16 cellular contexts compared by ENCODE assay signal in genomic region chr1:110309768-110310167, GRCh38. TPM values are rescaled to one million over a fixed set of nuclear protein-coding genes. Genes with fewer than 3 reads are reported as not detected.
DNase-seq lines count a peak whose midpoint lies in the region; ATAC-seq and TF ChIP-seq lines count a peak whose summit lies in the region.
"Had no signal": no experiment of that assay in that cellular context is flagged by ENCODE, and none has a peak within 500 bp of the region (broad histone marks: within the 10 kb centered on the region; RNA-seq: fewer than 3 reads in every experiment).

No MANE protein-coding gene starts in this region.

- peaks cover 4% of the 10 kb centered on the region for H3K27me3 Mint-ChIP-seq in osteocyte (ENCODE audit: unreplicated experiment)
- H3K27me3 Mint-ChIP-seq: activated CD4-positive, alpha-beta memory T cell treated with anti-CD3 and anti-CD28 coated beads, Interleukin-2, amount 10 ng/mL, durations not matched to agents 7 days and 5 days; CD4-positive, alpha-beta memory T cell; central memory CD8-positive, alpha-beta T cell had no signal

- TF ChIP-seq CTCF in omental fat pad (IDR thresholded peaks at IDR 0.05) (no peak), osteocyte (IDR thresholded peaks at IDR 0.05) (no peak)

- no peak overlapping the region for H3K27ac Mint-ChIP-seq in osteocyte (ENCODE audit: unreplicated experiment)
- H3K27ac Mint-ChIP-seq: activated CD4-positive, alpha-beta memory T cell treated with anti-CD3 and anti-CD28 coated beads, Interleukin-2, amount 10 ng/mL, durations not matched to agents 7 days and 5 days had no signal

- DNase-seq in DMS 273 treated with DMSO at 0.1 percent for 48 hours (lab: John Stamatoyannopoulos, UW) (peak; percentile 20), NCI-H69 (lab: John Stamatoyannopoulos, UW) (peak; percentile 31), epithelial cell of prostate (ENCODE audit: low read depth, low spot score) (peak; percentile 65), omental fat pad (ENCODE audit: low spot score) (no peak), osteocyte (ENCODE audit: extremely low spot score, unreplicated experiment) (no peak), hypothalamus (lab: John Stamatoyannopoulos, UW) (no peak), NOMO-1 treated with dmso at 0.1 percent for 144 hours (lab: John Stamatoyannopoulos, UW; ENCODE audit: unreplicated experiment) (no peak)
- DNase-seq: activated CD4-positive, alpha-beta memory T cell treated with anti-CD3 and anti-CD28 coated beads, Interleukin-2, amount 10 ng/mL, durations not matched to agents 7 days and 5 days; CD4-positive, alpha-beta memory T cell; NCI-H1417 treated with DMSO at 0.1 percent for 48 hours; NCI-H526; SHP77; stimulated activated naive CD4-positive, alpha-beta T cell treated with Interleukin-2 at 50 U/mL for 16 hours had no signal

- ATAC-seq in omental fat pad (ENCODE audit: low FRiP score) (peak; percentile 73), GM21717 (IDR thresholded peaks at IDR 0.05; ENCODE audit: unreplicated experiment) (no peak)

- no peak overlapping the region for H3K4me3 Mint-ChIP-seq in osteocyte (ENCODE audit: unreplicated experiment)
- H3K4me3 Mint-ChIP-seq: activated CD4-positive, alpha-beta memory T cell treated with anti-CD3 and anti-CD28 coated beads, Interleukin-2, amount 10 ng/mL, durations not matched to agents 7 days and 5 days; CD4-positive, alpha-beta memory T cell; central memory CD8-positive, alpha-beta T cell had no signal

- no peaks in the 10 kb centered on the region for H3K9me3 Mint-ChIP-seq in osteocyte (ENCODE audit: unreplicated experiment)
- H3K9me3 Mint-ChIP-seq: activated CD4-positive, alpha-beta memory T cell treated with anti-CD3 and anti-CD28 coated beads, Interleukin-2, amount 10 ng/mL, durations not matched to agents 7 days and 5 days; CD4-positive, alpha-beta memory T cell; central memory CD8-positive, alpha-beta T cell had no signal

- H3K4me1 Mint-ChIP-seq in osteocyte (ENCODE audit: unreplicated experiment), result peaks cover 25% of the 10 kb centered on the region
- H3K4me1 Mint-ChIP-seq: activated CD4-positive, alpha-beta memory T cell treated with anti-CD3 and anti-CD28 coated beads, Interleukin-2, amount 10 ng/mL, durations not matched to agents 7 days and 5 days; central memory CD8-positive, alpha-beta T cell had no signal

- no peak overlapping the region for H3K27ac ChIP-seq in epithelial cell of prostate
- H3K27ac ChIP-seq: esophagus muscularis mucosa had no signal

- H3K36me3 Mint-ChIP-seq in osteocyte (ENCODE audit: unreplicated experiment), result no peaks in the 10 kb centered on the region
- H3K36me3 Mint-ChIP-seq: CD4-positive, alpha-beta memory T cell had no signal

RNA-seq across cellular contexts. Expression of gene RBM15, which starts 29.4 kb away (rescaled TPM):
- total RNA-seq in omental fat pad (10 to 100 TPM; 28.7 to 55.0 (median 35.1) TPM), osteocyte (26.3 and 27.8 TPM in 2 replicates)

Comparison
In these comparisons a context has a peak if more than half of its experiments do, and no peak if none do; other contexts are left out.
1. DNase-seq: peak in DMS 273 treated with DMSO at 0.1 percent for 48 hours (single experiment), NCI-H69 (single experiment) and epithelial cell of prostate (single experiment); none in omental fat pad (single experiment), osteocyte (single experiment), hypothalamus (0 of 51) and NOMO-1 treated with dmso at 0.1 percent for 144 hours (single experiment).